In the genomic region with DNA sequence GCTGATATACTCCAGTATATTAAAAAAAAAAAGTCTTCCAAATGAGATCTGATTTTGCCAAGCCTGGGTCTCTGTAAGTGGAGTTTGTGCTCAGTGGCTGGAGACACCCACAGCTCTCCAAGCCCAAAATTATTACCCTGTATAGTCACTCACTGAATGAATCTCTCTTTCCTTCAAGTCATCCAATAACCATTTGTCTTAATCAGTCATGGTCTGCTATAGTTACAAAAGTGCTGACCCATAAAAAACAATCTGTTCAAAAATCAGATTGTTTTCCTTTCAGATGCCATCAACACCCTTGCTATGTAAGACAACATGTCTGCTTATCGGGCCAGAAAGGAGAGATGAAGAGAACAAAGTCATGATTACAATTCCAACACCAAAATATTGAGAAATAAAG, we compare ENCODE assay signal across 23 cellular contexts.
"Had no signal": no experiment of that assay in that cellular context is flagged by ENCODE, and none has a peak within 500 bp of the region (broad histone marks: within the 10 kb centered on the region; RNA-seq: fewer than 3 reads in every experiment).

No MANE protein-coding gene starts in this region.

- H3K9me3 ChIP-seq: adrenal gland, ascending aorta, thoracic aorta had no signal

- H3K27me3 ChIP-seq: adrenal gland, ascending aorta, spleen had no signal

- H3K4me1 ChIP-seq: spleen had no signal

- ATAC-seq: activated CD4-positive, alpha-beta T cell treated with anti-CD3 and anti-CD28 coated beads for 36 hours; activated T-helper 17 cell treated with anti-CD3 and anti-CD28 coated beads, Interleukin-2, amount 50 U/mL, for 72 hours; effector memory CD8-positive, alpha-beta T cell; T-helper 17 cell had no signal

- H3K27ac Mint-ChIP-seq: activated B cell treated with CpG ODN at 0.5 μM for 24 hours; activated CD4-positive, alpha-beta T cell treated with anti-CD3 and anti-CD28 coated beads for 36 hours; activated naive CD8-positive, alpha-beta T cell; activated T-cell treated with anti-CD3 and anti-CD28 coated beads, Interleukin-2, amount 50 U/mL, for 24 hours; activated T-helper 17 cell treated with anti-CD3 and anti-CD28 coated beads, Interleukin-2, amount 50 U/mL, for 72 hours; effector memory CD8-positive, alpha-beta T cell; memory B cell; T-helper 17 cell; type B pancreatic cell had no signal

- H3K4me3 Mint-ChIP-seq: activated B cell treated with CpG ODN at 0.5 μM for 24 hours; activated CD4-positive, alpha-beta T cell treated with anti-CD3 and anti-CD28 coated beads for 36 hours; activated naive CD8-positive, alpha-beta T cell; activated T-cell treated with anti-CD3 and anti-CD28 coated beads, Interleukin-2, amount 50 U/mL, for 24 hours; activated T-helper 17 cell treated with anti-CD3 and anti-CD28 coated beads, Interleukin-2, amount 50 U/mL, for 72 hours; central memory CD8-positive, alpha-beta T cell; effector memory CD8-positive, alpha-beta T cell; memory B cell; neural crest cell; T-helper 17 cell; type B pancreatic cell had no signal

- H3K4me1 Mint-ChIP-seq: activated B cell treated with CpG ODN at 0.5 μM for 24 hours; activated CD4-positive, alpha-beta T cell treated with anti-CD3 and anti-CD28 coated beads for 36 hours; activated T-helper 17 cell treated with anti-CD3 and anti-CD28 coated beads, Interleukin-2, amount 50 U/mL, for 72 hours; central memory CD8-positive, alpha-beta T cell; memory B cell; neural crest cell; T-helper 17 cell had no signal

- H3K27me3 Mint-ChIP-seq: central memory CD8-positive, alpha-beta T cell; effector memory CD8-positive, alpha-beta T cell; memory B cell; T-helper 17 cell; type B pancreatic cell had no signal

- H3K36me3 ChIP-seq: adrenal gland, ascending aorta, spleen, thoracic aorta had no signal

- DNase-seq: activated B cell treated with CpG ODN at 0.5 μM for 24 hours; activated CD4-positive, alpha-beta T cell treated with anti-CD3 and anti-CD28 coated beads for 36 hours; activated CD4-positive, alpha-beta T cell treated with anti-CD3 and anti-CD28 coated beads, Interleukin-2, amount 50 U/mL, for 4 hours; activated CD8-positive, alpha-beta memory T cell treated with anti-CD3 and anti-CD28 coated beads for 24 hours; activated CD8-positive, alpha-beta memory T cell treated with anti-CD3 and anti-CD28 coated beads, Interleukin-2, amount 50 U/mL, for 4 hours; activated naive CD4-positive, alpha-beta T cell; activated T-cell treated with anti-CD3 and anti-CD28 coated beads, Interleukin-2, amount 50 U/mL, for 24 hours; adrenal gland; effector memory CD8-positive, alpha-beta T cell; occipital lobe; spleen; stimulated activated CD4-positive, alpha-beta T cell treated with anti-CD3 and anti-CD28 coated beads, Interleukin-4, amount 100 ng/mL, for 1 hour; stimulated activated naive CD4-positive, alpha-beta T cell; SW 1271; T-helper 17 cell had no signal

- H3K4me3 ChIP-seq: adrenal gland, ascending aorta, spleen, thoracic aorta had no signal

- H3K36me3 Mint-ChIP-seq: activated naive CD8-positive, alpha-beta T cell; memory B cell; type B pancreatic cell had no signal

- H3K9me3 Mint-ChIP-seq: activated B cell treated with CpG ODN at 0.5 μM for 24 hours; activated T-cell treated with anti-CD3 and anti-CD28 coated beads, Interleukin-2, amount 50 U/mL, for 24 hours; central memory CD8-positive, alpha-beta T cell; neural crest cell had no signal

- H3K27ac ChIP-seq: adrenal gland, ascending aorta, spleen, thoracic aorta had no signal
